Comparison of ENCODE assay signal across 8 cellular contexts in genomic region chr16:12067714-12068401, GRCh38.
A peak's percentile ranks its signal among the peaks of the same experiment; 100 is the strongest.
DNase-seq lines count a peak whose midpoint lies in the region; ATAC-seq and TF ChIP-seq lines count a peak whose summit lies in the region.

No MANE protein-coding gene starts in this region.

- intact Hi-C loops in tibial artery (cut with DNase I; ENCODE audit: low total_unique reads), result loop anchor here (10.0 kb wide), 3 partner anchors 93 to 673 kb away; partner anchors contain the start of genes RSL1D1 and SNX29

- no peaks in the 10 kb centered on the region for H3K27me3 Mint-ChIP-seq in CD8-positive, alpha-beta memory T cell
- H3K27me3 Mint-ChIP-seq in HFFc6 (ENCODE audit: insufficient read depth), result no peaks in the 10 kb centered on the region
- no peaks in the 10 kb centered on the region for H3K27me3 Mint-ChIP-seq in activated CD4-positive, alpha-beta memory T cell treated with anti-CD3 and anti-CD28 coated beads, Interleukin-2, amount 10 ng/mL, durations not matched to agents 7 days and 5 days

- TF ChIP-seq CTCF in HFFc6 (IDR thresholded peaks at IDR 0.05), result peak; percentile 95
- peak; percentile 90 for TF ChIP-seq CTCF in epithelial cell of proximal tubule (conservative IDR thresholded peaks at IDR 0.05; ENCODE audit: low read depth, low read length)
- TF ChIP-seq CTCF in tibial artery (IDR thresholded peaks at IDR 0.05), result peak; percentile 84 to 93

- peak overlapping the region in 1 of 7 donors; percentile 40 for H3K4me3 Mint-ChIP-seq in CD8-positive, alpha-beta memory T cell
- H3K4me3 Mint-ChIP-seq in HFFc6, result no peak overlapping the region
- no peak overlapping the region for H3K4me3 Mint-ChIP-seq in activated CD4-positive, alpha-beta memory T cell treated with anti-CD3 and anti-CD28 coated beads, Interleukin-2, amount 10 ng/mL, durations not matched to agents 7 days and 5 days

- no peaks in the 10 kb centered on the region for H3K9me3 ChIP-seq in CD8-positive, alpha-beta memory T cell (ENCODE audit: low read length)
- no peaks in the 10 kb centered on the region for H3K9me3 ChIP-seq in tibial artery

- H3K4me1 Mint-ChIP-seq in CD8-positive, alpha-beta memory T cell, result peaks cover 5 to 6% (median 6%) of the 10 kb centered on the region in 3 donors
- H3K4me1 Mint-ChIP-seq in HFFc6 (ENCODE audit: low read depth), result peaks cover 9% of the 10 kb centered on the region
- peaks cover 4% of the 10 kb centered on the region for H3K4me1 Mint-ChIP-seq in activated CD4-positive, alpha-beta memory T cell treated with anti-CD3 and anti-CD28 coated beads, Interleukin-2, amount 10 ng/mL, durations not matched to agents 7 days and 5 days

- no peak overlapping the region for H3K27ac ChIP-seq in CD8-positive, alpha-beta memory T cell (ENCODE audit: low read depth, low read length)
- no peak overlapping the region for H3K27ac ChIP-seq in tibial artery

- no peaks in the 10 kb centered on the region for H3K36me3 ChIP-seq in CD8-positive, alpha-beta memory T cell (ENCODE audit: insufficient read depth, low read length)
- H3K36me3 ChIP-seq in tibial artery, result peaks cover 0 to 15% (median 9%) of the 10 kb centered on the region in 3 donors

- no peak overlapping the region for H3K4me3 ChIP-seq in CD8-positive, alpha-beta memory T cell (ENCODE audit: low read length)
- no peak overlapping the region for H3K4me3 ChIP-seq in epithelial cell of proximal tubule (ENCODE audit: low read depth, low read length)
- H3K4me3 ChIP-seq in tibial artery, result no peak overlapping the region

- peak overlapping the region in 3 of 8 donors; percentile 9 to 17 (median 10) for H3K27ac Mint-ChIP-seq in CD8-positive, alpha-beta memory T cell
- no peak overlapping the region for H3K27ac Mint-ChIP-seq in HFFc6
- H3K27ac Mint-ChIP-seq in activated CD4-positive, alpha-beta memory T cell treated with anti-CD3 and anti-CD28 coated beads, Interleukin-2, amount 10 ng/mL, durations not matched to agents 7 days and 5 days, result no peak overlapping the region

- H3K4me1 ChIP-seq in CD8-positive, alpha-beta memory T cell (ENCODE audit: insufficient read depth, low read length), result peaks cover 6% of the 10 kb centered on the region
- H3K4me1 ChIP-seq in tibial artery, result peaks cover 0 to 15% (median 7%) of the 10 kb centered on the region in 4 donors

- H3K36me3 Mint-ChIP-seq in CD8-positive, alpha-beta memory T cell, result peaks cover 0 to 6% (median 5%) of the 10 kb centered on the region in 3 donors
- H3K36me3 Mint-ChIP-seq in HFFc6 (ENCODE audit: low read depth), result no peaks in the 10 kb centered on the region
- no peaks in the 10 kb centered on the region for H3K36me3 Mint-ChIP-seq in activated CD4-positive, alpha-beta memory T cell treated with anti-CD3 and anti-CD28 coated beads, Interleukin-2, amount 10 ng/mL, durations not matched to agents 7 days and 5 days (ENCODE audit: low read depth)

- POLR2A ChIA-PET in CD8-positive, alpha-beta memory T cell (lab: Charles Lee), result no interaction called here
- POLR2A ChIA-PET in activated CD4-positive, alpha-beta memory T cell treated with anti-CD3 and anti-CD28 coated beads, Interleukin-2, amount 10 ng/mL, durations not matched to agents 7 days and 5 days (lab: Charles Lee), result interaction anchor here (0.9 to 1.5 kb wide), 5 partner anchors 11 to 217 kb away, joined by 3 to 5 read pairs (median 4); partner anchors contain the start of genes GSPT1, RSL1D1 and SNX29

- no peaks in the 10 kb centered on the region for H3K9me3 Mint-ChIP-seq in CD8-positive, alpha-beta memory T cell
- no peaks in the 10 kb centered on the region for H3K9me3 Mint-ChIP-seq in HFFc6
- H3K9me3 Mint-ChIP-seq in activated CD4-positive, alpha-beta memory T cell treated with anti-CD3 and anti-CD28 coated beads, Interleukin-2, amount 10 ng/mL, durations not matched to agents 7 days and 5 days, result no peaks in the 10 kb centered on the region

- CTCF ChIA-PET in CD8-positive, alpha-beta memory T cell (lab: Charles Lee), result interaction anchor here (0.6 to 3.6 kb wide), 29 partner anchors 9 to 1112 kb away, joined by 3 to 33 read pairs (median 4); partner anchors contain the start of gene SNX29
- CTCF ChIA-PET in activated CD4-positive, alpha-beta memory T cell treated with anti-CD3 and anti-CD28 coated beads, Interleukin-2, amount 10 ng/mL, durations not matched to agents 7 days and 5 days (lab: Charles Lee), result interaction anchor here (0.5 to 5.4 kb wide), 41 partner anchors 8 to 1568 kb away, joined by 3 to 41 read pairs (median 4); partner anchors contain the start of genes GSPT1, RSL1D1, TNFRSF17 and ZC3H7A

- peak in 4 of 5 donors; percentile 17 to 70 (median 60) for DNase-seq in CD8-positive, alpha-beta memory T cell
- DNase-seq in HFFc6 (peak; percentile 77), NCI-H69 (lab: John Stamatoyannopoulos, UW) (peak; percentile 85), epithelial cell of proximal tubule (ENCODE audit: low read depth) (no peak), mucosa of gallbladder (ENCODE audit: low spot score) (peak; percentile 59), tibial artery (peak in 1 of 2 donors; percentile 71)
- peak; percentile 70 for DNase-seq in activated CD4-positive, alpha-beta memory T cell treated with anti-CD3 and anti-CD28 coated beads, Interleukin-2, amount 10 ng/mL, durations not matched to agents 7 days and 5 days

- H3K27me3 ChIP-seq in CD8-positive, alpha-beta memory T cell (ENCODE audit: insufficient read depth, low read length, poor library complexity, severe bottlenecking), result no peaks in the 10 kb centered on the region
- H3K27me3 ChIP-seq in tibial artery, result no peaks in the 10 kb centered on the region

- no peak for ATAC-seq in HG03045 (IDR thresholded peaks at IDR 0.05; ENCODE audit: unreplicated experiment)
